ENCODE assay signal across 20 cellular contexts in the genomic region with DNA sequence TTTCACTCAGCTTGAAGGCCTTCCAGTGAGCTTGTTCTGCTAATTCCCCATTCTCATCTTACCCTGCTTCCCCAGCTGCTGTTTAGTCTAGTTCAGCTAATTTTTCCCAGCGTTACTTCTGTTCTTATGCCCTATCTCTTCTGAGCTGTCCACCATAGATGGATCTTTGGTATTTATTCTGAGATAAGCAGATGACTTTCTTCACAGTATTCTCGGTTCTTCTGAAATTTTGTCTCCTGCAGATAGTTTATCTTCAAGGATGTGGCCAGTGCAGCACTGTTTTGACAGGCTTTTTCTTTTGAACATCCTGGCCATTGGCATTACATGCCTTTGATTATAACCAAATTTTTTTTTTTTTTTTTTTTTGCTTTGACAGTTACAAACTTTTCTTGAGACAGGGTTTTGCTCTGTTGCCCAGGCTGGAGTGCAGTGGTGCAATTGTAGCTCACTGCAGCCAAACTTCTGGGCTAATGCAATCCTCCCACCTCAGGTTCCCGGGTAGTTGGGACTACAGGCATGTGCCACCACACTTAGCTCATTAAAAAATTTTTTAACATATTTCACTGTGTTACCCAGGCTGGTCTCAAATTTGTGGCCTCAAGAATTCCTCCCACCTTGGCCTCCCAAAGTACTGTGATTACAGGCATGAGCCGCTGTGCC.
DNase-seq lines count a peak whose midpoint lies in the region; ATAC-seq and TF ChIP-seq lines count a peak whose summit lies in the region.
"Had no signal": no experiment of that assay in that cellular context is flagged by ENCODE, and none has a peak within 500 bp of the region (broad histone marks: within the 10 kb centered on the region; RNA-seq: fewer than 3 reads in every experiment).

No MANE protein-coding gene starts in this region.

- no peaks in the 10 kb centered on the region for H3K79me2 ChIP-seq in smooth muscle cell (ENCODE audit: low read depth)

- H3K4me2 ChIP-seq in smooth muscle cell = peak overlapping the region; percentile 64

- no peak overlapping the region for H2AFZ ChIP-seq in smooth muscle cell (ENCODE audit: low read depth)

- H3K9me3 ChIP-seq in smooth muscle cell (replicated peaks; ENCODE audit: low read depth) = no peaks in the 10 kb centered on the region
- H3K9me3 ChIP-seq: sigmoid colon had no signal

- H3F3A ChIP-seq in smooth muscle cell (ENCODE audit: low read depth) = peaks cover 15% of the 10 kb centered on the region

- H3K4me1 ChIP-seq in smooth muscle cell (ENCODE audit: low read depth) (peaks cover 53% of the 10 kb centered on the region), foreskin keratinocyte (peaks cover 41% of the 10 kb centered on the region)

- 41% methylated on average over 4 of the region's 4 CpGs for WGBS in smooth muscle cell (ENCODE audit: low lambda C conversion rate)

- H3K27me3 ChIP-seq in smooth muscle cell (ENCODE audit: low read depth) (no peaks in the 10 kb centered on the region), foreskin keratinocyte (no peaks in the 10 kb centered on the region)
- H3K27me3 ChIP-seq: sigmoid colon had no signal

- peak; percentile 56 for ATAC-seq in left lobe of liver
- no peak for ATAC-seq in foreskin keratinocyte
- no peak for ATAC-seq in HG03108 (IDR thresholded peaks at IDR 0.05; ENCODE audit: unreplicated experiment)
- ATAC-seq: activated CD4-positive, alpha-beta T cell treated with anti-CD3 and anti-CD28 coated beads for 36 hours; effector memory CD8-positive, alpha-beta T cell; SK-N-SH treated with all-trans-retinoic acid at 6 μM for 48 hours had no signal

- no peak overlapping the region for H3K9ac ChIP-seq in smooth muscle cell (ENCODE audit: low read depth)

- no peak overlapping the region for H3K4me3 ChIP-seq in smooth muscle cell
- H3K4me3 ChIP-seq: lung, sigmoid colon had no signal

- H3K27ac ChIP-seq in smooth muscle cell (ENCODE audit: low read depth) (peak overlapping the region; percentile 43), foreskin keratinocyte (no peak overlapping the region)
- H3K27ac ChIP-seq: RWPE1, sigmoid colon had no signal

- H3K36me3 ChIP-seq in smooth muscle cell (ENCODE audit: low read depth) = no peaks in the 10 kb centered on the region

- DNase-seq in NCI-H226 (peak; percentile 16), amniotic epithelial cell (ENCODE audit: low read depth) (peak; percentile 81), left lobe of liver (ENCODE audit: low spot score) (no peak), smooth muscle cell (lab: John Stamatoyannopoulos, UW; ENCODE audit: unreplicated experiment) (no peak), HK-2 (ENCODE audit: unreplicated experiment) (no peak), foreskin keratinocyte (no peak)
- no peak for DNase-seq in NK-92 treated with Interleukin-12 subunit alpha and Interleukin-12 subunit beta, amount 100 ng/mL, for 24 hours (lab: John Stamatoyannopoulos, UW)
- DNase-seq: activated CD4-positive, alpha-beta T cell treated with anti-CD3 and anti-CD28 coated beads for 36 hours; activated naive CD4-positive, alpha-beta T cell treated with anti-CD3 and anti-CD28 coated beads, Interleukin-2, amount 50 U/mL, for 16 hours; aorta; effector memory CD8-positive, alpha-beta T cell; immature natural killer cell; natural killer cell; NCI-H2029; NCI-H446; sigmoid colon had no signal

- no peaks in the 10 kb centered on the region for H4K20me1 ChIP-seq in smooth muscle cell (ENCODE audit: low read depth)

- TF ChIP-seq CTCF in smooth muscle cell (IDR thresholded peaks at IDR 0.05; ENCODE audit: borderline replicate concordance, insufficient read depth, poor library complexity, severe bottlenecking) (no peak), foreskin keratinocyte (conservative IDR thresholded peaks at IDR 0.05) (no peak)

Comparison
In these comparisons a context has a peak if more than half of its experiments do, and no peak if none do; other contexts are left out.
1. DNase-seq: peak in NCI-H226 (single experiment) and amniotic epithelial cell (single experiment); none in left lobe of liver (single experiment), smooth muscle cell (single experiment), HK-2 (single experiment), foreskin keratinocyte (0 of 2) and NK-92 treated with Interleukin-12 subunit alpha and Interleukin-12 subunit beta, amount 100 ng/mL, for 24 hours (single experiment).